ENCODE assay signal across 1 cellular context in the genomic region with DNA sequence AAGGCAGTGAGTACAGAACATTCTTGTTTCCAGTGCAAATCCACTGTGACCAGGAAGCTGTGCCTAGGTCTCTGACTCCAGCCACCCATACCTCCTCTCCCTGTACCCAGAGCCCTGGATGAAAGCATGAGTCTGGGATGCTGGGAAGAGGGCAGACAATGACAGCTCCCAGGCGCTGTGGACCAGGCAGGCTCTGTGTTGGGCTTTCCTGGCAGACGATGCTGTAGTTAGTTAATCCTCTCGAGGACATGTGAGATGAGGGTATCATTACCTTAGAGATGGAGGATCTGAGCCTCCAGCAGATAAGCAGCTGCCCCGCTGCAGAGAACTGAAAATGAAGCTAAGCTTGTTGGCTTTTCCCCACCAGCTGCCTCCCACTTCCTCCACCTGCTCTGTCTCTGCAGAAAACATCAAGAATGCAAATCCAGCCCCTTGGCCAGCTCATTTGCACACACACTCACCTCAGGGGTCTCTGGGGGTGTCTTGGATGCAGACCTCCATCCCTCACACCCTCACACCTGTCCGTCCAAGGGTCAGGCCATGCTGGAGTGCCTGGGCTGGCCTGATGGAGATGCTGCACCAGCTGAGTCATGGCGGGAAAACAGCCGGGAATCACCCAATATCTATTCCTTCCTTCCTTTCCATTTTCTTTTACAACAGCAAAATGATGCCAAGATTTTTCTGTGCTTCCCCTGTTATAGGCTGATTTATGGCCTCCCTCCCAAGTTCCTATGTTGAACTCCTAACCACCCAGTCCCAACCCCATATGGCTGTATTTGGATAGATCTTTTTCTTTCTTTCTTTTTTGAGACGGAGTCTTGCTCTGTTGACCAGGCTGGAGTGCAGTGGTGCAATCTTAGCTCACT.
A peak's percentile ranks its signal among the peaks of the same experiment; 100 is the strongest.
TF ChIP-seq lines count a peak whose summit lies in the region.

No MANE protein-coding gene starts in this region.

TF ChIP-seq in K562, 482 proteins besides CTCF, POLR2A, EP300 and RAD21 (continued from another document):
- TF ChIP-seq, protein P1, sequence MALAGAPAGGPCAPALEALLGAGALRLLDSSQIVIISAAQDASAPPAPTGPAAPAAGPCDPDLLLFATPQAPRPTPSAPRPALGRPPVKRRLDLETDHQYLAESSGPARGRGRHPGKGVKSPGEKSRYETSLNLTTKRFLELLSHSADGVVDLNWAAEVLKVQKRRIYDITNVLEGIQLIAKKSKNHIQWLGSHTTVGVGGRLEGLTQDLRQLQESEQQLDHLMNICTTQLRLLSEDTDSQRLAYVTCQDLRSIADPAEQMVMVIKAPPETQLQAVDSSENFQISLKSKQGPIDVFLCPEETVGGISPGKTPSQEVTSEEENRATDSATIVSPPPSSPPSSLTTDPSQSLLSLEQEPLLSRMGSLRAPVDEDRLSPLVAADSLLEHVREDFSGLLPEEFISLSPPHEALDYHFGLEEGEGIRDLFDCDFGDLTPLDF (CRISPR knock-in tag; IDR thresholded peaks at IDR 0.05) = 0 out of 2 replicates have a peak, but pooled peaks have one; percentile 13
- TF ChIP-seq ZNF282 (CRISPR knock-in tag; IDR thresholded peaks at IDR 0.05) = 0 out of 2 replicates have a peak, but pooled peaks have one; percentile 79
- no peak for TF ChIP-seq CXXC5 (CRISPR knock-in tag; IDR thresholded peaks at IDR 0.05)
- TF ChIP-seq, protein P2, sequence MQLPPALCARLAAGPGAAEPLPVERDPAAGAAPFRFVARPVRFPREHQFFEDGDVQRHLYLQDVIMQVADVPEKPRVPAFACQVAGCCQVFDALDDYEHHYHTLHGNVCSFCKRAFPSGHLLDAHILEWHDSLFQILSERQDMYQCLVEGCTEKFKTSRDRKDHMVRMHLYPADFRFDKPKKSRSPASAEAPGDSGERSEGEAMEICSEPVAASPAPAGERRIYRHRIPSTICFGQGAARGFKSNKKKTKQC (CRISPR knock-in tag; IDR thresholded peaks at IDR 0.05) = peak; percentile 16
- TF ChIP-seq MED1 (CRISPR knock-in tag; IDR thresholded peaks at IDR 0.05; ENCODE audit: borderline replicate concordance) = no peak
- TF ChIP-seq ZNF232 (CRISPR knock-in tag; IDR thresholded peaks at IDR 0.05) = no peak
- TF ChIP-seq LARP7 (IDR thresholded peaks at IDR 0.05) = no peak
- no peak for TF ChIP-seq BRD9 (IDR thresholded peaks at IDR 0.05; ENCODE audit: low read depth, partially characterized antibody)
- no peak for TF ChIP-seq ZNF253 (CRISPR knock-in tag; conservative IDR thresholded peaks at IDR 0.05)
- TF ChIP-seq, protein P3, sequence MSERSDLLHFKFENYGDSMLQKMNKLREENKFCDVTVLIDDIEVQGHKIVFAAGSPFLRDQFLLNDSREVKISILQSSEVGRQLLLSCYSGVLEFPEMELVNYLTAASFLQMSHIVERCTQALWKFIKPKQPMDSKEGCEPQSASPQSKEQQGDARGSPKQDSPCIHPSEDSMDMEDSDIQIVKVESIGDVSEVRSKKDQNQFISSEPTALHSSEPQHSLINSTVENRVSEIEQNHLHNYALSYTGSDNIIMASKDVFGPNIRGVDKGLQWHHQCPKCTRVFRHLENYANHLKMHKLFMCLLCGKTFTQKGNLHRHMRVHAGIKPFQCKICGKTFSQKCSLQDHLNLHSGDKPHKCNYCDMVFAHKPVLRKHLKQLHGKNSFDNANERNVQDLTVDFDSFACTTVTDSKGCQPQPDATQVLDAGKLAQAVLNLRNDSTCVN (CRISPR knock-in tag; IDR thresholded peaks at IDR 0.05) = no peak
- 0 out of 2 replicates have a peak, but pooled peaks have one; percentile 69 for TF ChIP-seq ZNF124 (CRISPR knock-in tag; IDR thresholded peaks at IDR 0.05)
- no peak for TF ChIP-seq SREBF2 (CRISPR knock-in tag; IDR thresholded peaks at IDR 0.05)
- no peak for TF ChIP-seq POLR3A (IDR thresholded peaks at IDR 0.05; ENCODE audit: borderline replicate concordance, extremely low read depth, insufficient read depth, insufficient read length)
- TF ChIP-seq, protein P4, sequence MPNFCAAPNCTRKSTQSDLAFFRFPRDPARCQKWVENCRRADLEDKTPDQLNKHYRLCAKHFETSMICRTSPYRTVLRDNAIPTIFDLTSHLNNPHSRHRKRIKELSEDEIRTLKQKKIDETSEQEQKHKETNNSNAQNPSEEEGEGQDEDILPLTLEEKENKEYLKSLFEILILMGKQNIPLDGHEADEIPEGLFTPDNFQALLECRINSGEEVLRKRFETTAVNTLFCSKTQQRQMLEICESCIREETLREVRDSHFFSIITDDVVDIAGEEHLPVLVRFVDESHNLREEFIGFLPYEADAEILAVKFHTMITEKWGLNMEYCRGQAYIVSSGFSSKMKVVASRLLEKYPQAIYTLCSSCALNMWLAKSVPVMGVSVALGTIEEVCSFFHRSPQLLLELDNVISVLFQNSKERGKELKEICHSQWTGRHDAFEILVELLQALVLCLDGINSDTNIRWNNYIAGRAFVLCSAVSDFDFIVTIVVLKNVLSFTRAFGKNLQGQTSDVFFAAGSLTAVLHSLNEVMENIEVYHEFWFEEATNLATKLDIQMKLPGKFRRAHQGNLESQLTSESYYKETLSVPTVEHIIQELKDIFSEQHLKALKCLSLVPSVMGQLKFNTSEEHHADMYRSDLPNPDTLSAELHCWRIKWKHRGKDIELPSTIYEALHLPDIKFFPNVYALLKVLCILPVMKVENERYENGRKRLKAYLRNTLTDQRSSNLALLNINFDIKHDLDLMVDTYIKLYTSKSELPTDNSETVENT (CRISPR knock-in tag; IDR thresholded peaks at IDR 0.05) = no peak
- no peak for TF ChIP-seq TRIM28 (IDR thresholded peaks at IDR 0.05)
- TF ChIP-seq NCOA1 (IDR thresholded peaks at IDR 0.05; ENCODE audit: low read depth) = no peak
- 0 out of 2 replicates have a peak, but pooled peaks have one; percentile 46 for TF ChIP-seq ZNF431 (CRISPR knock-in tag; IDR thresholded peaks at IDR 0.05)
- TF ChIP-seq, protein P5, sequence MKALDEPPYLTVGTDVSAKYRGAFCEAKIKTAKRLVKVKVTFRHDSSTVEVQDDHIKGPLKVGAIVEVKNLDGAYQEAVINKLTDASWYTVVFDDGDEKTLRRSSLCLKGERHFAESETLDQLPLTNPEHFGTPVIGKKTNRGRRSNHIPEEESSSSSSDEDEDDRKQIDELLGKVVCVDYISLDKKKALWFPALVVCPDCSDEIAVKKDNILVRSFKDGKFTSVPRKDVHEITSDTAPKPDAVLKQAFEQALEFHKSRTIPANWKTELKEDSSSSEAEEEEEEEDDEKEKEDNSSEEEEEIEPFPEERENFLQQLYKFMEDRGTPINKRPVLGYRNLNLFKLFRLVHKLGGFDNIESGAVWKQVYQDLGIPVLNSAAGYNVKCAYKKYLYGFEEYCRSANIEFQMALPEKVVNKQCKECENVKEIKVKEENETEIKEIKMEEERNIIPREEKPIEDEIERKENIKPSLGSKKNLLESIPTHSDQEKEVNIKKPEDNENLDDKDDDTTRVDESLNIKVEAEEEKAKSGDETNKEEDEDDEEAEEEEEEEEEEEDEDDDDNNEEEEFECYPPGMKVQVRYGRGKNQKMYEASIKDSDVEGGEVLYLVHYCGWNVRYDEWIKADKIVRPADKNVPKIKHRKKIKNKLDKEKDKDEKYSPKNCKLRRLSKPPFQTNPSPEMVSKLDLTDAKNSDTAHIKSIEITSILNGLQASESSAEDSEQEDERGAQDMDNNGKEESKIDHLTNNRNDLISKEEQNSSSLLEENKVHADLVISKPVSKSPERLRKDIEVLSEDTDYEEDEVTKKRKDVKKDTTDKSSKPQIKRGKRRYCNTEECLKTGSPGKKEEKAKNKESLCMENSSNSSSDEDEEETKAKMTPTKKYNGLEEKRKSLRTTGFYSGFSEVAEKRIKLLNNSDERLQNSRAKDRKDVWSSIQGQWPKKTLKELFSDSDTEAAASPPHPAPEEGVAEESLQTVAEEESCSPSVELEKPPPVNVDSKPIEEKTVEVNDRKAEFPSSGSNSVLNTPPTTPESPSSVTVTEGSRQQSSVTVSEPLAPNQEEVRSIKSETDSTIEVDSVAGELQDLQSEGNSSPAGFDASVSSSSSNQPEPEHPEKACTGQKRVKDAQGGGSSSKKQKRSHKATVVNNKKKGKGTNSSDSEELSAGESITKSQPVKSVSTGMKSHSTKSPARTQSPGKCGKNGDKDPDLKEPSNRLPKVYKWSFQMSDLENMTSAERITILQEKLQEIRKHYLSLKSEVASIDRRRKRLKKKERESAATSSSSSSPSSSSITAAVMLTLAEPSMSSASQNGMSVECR (CRISPR knock-in tag; IDR thresholded peaks at IDR 0.05) = 0 out of 2 replicates have a peak, but pooled peaks have one; percentile 54
- no peak for TF ChIP-seq TGIF2 (CRISPR knock-in tag; IDR thresholded peaks at IDR 0.05)
- TF ChIP-seq HMGN3 (IDR thresholded peaks at IDR 0.05; ENCODE audit: borderline replicate concordance, extremely low read depth, insufficient read length, low read depth, low read length) = no peak
- TF ChIP-seq PTBP1 (IDR thresholded peaks at IDR 0.05; ENCODE audit: low read depth, low read length) = no peak
- TF ChIP-seq, protein P6, sequence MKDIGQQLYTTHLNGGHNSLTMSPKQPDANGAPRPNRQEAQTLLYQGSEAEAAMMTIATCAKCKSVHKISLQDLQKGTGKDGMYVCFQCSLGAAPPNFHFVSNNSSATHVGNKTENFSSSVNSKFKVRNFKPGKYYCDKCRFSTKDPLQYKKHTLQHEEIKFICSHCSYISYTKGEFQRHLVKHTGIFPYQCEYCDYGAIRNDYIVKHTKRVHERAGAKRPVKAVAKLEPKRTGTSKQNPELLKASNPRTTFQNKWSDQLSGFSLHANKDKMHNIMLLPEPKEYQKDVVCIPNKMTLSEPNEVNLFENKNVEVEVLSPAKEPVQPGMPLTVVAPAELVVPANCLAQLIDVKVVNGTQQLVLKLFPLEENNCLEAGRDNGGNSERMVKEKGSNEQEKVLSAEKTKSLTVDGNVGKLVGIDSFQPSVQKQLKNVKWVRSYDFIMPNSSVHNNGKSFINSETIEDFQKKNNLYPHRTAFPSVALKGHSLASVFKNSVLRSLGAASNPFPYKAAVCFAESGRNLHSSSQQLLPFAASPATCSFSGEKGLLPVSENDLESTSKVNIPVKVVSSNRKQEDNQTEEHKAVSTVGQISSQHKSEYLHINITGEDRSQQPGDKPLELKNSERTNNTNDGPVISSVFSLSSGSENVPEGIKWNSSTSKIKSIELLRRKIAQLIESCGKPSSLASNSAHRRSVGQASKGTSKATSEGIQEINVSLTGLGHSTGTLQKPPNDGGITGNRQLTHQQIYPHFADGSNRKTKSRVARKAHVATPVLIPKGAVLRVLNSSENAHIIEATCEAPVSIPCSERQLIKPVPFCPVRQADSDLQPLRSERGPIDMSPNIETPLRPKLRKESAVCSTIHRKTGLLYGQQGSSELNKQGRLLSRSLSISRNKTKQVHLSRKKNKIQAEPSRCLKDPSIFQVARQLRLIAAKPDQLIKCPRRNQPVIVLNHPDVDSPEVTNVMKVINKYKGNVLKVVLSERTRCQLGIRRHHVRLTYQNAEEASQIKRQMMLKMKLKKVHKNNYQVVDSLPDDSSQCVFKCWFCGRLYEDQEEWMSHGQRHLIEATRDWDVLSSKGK (CRISPR knock-in tag; IDR thresholded peaks at IDR 0.05) = no peak
- no peak for TF ChIP-seq TBP (optimal IDR thresholded peaks at IDR 0.05; ENCODE audit: low read depth, low read length)
- TF ChIP-seq FOSL1 (tag; conservative IDR thresholded peaks at IDR 0.05) = no peak
- no peak for TF ChIP-seq TEAD4 (IDR thresholded peaks at IDR 0.05; ENCODE audit: low read length)
- TF ChIP-seq TEAD4 (CRISPR knock-in tag; IDR thresholded peaks at IDR 0.05; ENCODE audit: borderline replicate concordance) = peak; percentile 90
- no peak for TF ChIP-seq PHF8 (IDR thresholded peaks at IDR 0.05; ENCODE audit: borderline replicate concordance, low read length)
- TF ChIP-seq ESRRB (CRISPR knock-in tag; IDR thresholded peaks at IDR 0.05; ENCODE audit: borderline replicate concordance) = no peak
- no peak for TF ChIP-seq CREB1 (IDR thresholded peaks at IDR 0.05)
- TF ChIP-seq CREB1 (CRISPR knock-in tag; IDR thresholded peaks at IDR 0.05) = no peak
- TF ChIP-seq RBFOX2 (IDR thresholded peaks at IDR 0.05; ENCODE audit: low read depth, low read length) = no peak
- TF ChIP-seq, protein P7, sequence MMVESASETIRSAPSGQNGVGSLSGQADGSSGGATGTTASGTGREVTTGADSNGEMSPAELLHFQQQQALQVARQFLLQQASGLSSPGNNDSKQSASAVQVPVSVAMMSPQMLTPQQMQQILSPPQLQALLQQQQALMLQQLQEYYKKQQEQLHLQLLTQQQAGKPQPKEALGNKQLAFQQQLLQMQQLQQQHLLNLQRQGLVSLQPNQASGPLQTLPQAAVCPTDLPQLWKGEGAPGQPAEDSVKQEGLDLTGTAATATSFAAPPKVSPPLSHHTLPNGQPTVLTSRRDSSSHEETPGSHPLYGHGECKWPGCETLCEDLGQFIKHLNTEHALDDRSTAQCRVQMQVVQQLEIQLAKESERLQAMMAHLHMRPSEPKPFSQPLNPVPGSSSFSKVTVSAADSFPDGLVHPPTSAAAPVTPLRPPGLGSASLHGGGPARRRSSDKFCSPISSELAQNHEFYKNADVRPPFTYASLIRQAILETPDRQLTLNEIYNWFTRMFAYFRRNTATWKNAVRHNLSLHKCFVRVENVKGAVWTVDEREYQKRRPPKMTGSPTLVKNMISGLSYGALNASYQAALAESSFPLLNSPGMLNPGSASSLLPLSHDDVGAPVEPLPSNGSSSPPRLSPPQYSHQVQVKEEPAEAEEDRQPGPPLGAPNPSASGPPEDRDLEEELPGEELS (CRISPR knock-in tag; IDR thresholded peaks at IDR 0.05; ENCODE audit: borderline replicate concordance) = no peak
- no peak for TF ChIP-seq KDM2B (CRISPR knock-in tag; IDR thresholded peaks at IDR 0.05)
- TF ChIP-seq CBFB (CRISPR knock-in tag; IDR thresholded peaks at IDR 0.05) = peak; percentile 28; the same call in 1 of the 2 replicates
- TF ChIP-seq SMAD2 (IDR thresholded peaks at IDR 0.05; ENCODE audit: low read depth, low read length) = no peak
- TF ChIP-seq ZNF76 (CRISPR knock-in tag; IDR thresholded peaks at IDR 0.05; ENCODE audit: borderline replicate concordance) = no peak
- 0 out of 2 replicates have a peak, but pooled peaks have one; percentile 47 for TF ChIP-seq ZNF263 (CRISPR knock-in tag; IDR thresholded peaks at IDR 0.05; ENCODE audit: borderline replicate concordance)
- no peak for TF ChIP-seq ZC3H8 (IDR thresholded peaks at IDR 0.05)
